ENCODE assay signal across 8 cellular contexts in genomic region chr5:32770444-32770843, GRCh38. TPM values are rescaled to one million over a fixed set of nuclear protein-coding genes. Genes with fewer than 3 reads are reported as not detected.
"Had no signal": no experiment of that assay in that cellular context is flagged by ENCODE, and none has a peak within 500 bp of the region (broad histone marks: within the 10 kb centered on the region; RNA-seq: fewer than 3 reads in every experiment).

No MANE protein-coding gene starts in this region.

- H3K4me3 ChIP-seq: GM23338 had no signal

- H3K36me3 Mint-ChIP-seq: IgD-negative memory B cell had no signal

- ATAC-seq: GM23338 had no signal

- H3K4me2 ChIP-seq: GM23338 had no signal

- H3K4me3 Mint-ChIP-seq: GM23338, H9 had no signal

- H2AFZ ChIP-seq: GM23338 had no signal

- H3K27ac ChIP-seq: HL-60 had no signal

- DNase-seq: H9, HCEC 1CT, KBM-7 had no signal

- H3K27ac Mint-ChIP-seq: GM23338, H9, IgD-negative memory B cell had no signal

- H3K9me3 Mint-ChIP-seq: GM23338, H9 had no signal

- H3K4me1 Mint-ChIP-seq: GM23338, H9, IgD-negative memory B cell had no signal

RNA-seq across cellular contexts. Expression of gene NPR3, which starts 59.3 kb away (rescaled TPM):
- total RNA-seq: H1, H9, HT-29 had no signal
- polyA plus RNA-seq: H1, IgD-negative memory B cell had no signal
